9 cellular contexts compared by ENCODE assay signal in the genomic region with DNA sequence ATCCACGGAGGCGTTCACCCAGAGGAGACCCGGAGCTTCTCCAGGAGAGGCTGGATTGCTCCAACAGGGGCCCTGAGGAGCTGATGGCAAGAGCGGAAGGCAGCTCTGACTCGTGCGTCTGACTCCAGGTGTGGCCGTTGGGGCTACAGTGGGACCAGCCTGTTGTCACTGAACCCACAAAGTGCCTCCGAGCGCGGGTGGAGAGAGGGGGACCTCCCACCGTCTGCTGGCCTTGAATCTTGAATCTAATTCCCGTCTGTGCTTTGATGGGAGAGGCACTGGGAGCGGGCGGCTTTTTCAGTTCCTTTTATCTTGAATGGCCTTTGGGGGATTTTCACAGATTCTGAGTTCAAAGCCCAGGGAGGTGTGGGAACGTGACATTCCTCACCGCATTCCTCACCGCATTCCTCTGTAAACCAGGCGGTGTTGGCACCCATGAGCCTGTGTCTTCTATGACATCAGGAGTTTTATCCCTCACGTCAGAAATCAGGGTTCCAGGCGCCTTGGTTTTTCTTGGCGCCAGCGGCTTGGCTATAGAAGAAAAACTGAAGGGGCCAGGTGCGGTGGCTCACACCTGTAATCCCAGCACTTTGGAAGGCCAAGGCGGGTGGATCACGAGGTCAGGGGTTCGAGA. TPM values are rescaled to one million over a fixed set of nuclear protein-coding genes. Genes with fewer than 3 reads are reported as not detected.
A peak's percentile ranks its signal among the peaks of the same experiment; 100 is the strongest.
DNase-seq lines count a peak whose midpoint lies in the region; ATAC-seq, FAIRE-seq and TF ChIP-seq lines count a peak whose summit lies in the region.
"Had no signal": no experiment of that assay in that cellular context is flagged by ENCODE, and none has a peak within 500 bp of the region (broad histone marks: within the 10 kb centered on the region; RNA-seq: fewer than 3 reads in every experiment).

No MANE protein-coding gene starts in this region.

- peak overlapping the region; percentile 90; the same call in 1 of the 2 replicates for H2BK20ac ChIP-seq in H1 (ENCODE audit: low read length)

- peak overlapping the region; percentile 30; the same call in 1 of the 2 replicates for H2AK5ac ChIP-seq in H1 (ENCODE audit: low read depth, low read length)

- H3K27ac ChIP-seq in A549: peak overlapping the region; percentile 98 to 99
- H3K27ac ChIP-seq in HUES64 (ENCODE audit: low read depth, low read length): peak overlapping the region; percentile 63
- no peak overlapping the region; the same call in 1 of the 2 replicates for H3K27ac ChIP-seq in H1 (ENCODE audit: low read depth, low read length)

- peak overlapping the region; percentile 22; the same call in 1 of the 2 replicates for H4K8ac ChIP-seq in H1 (ENCODE audit: extremely low read depth, insufficient read depth, low read length)

- TF ChIP-seq CTCF in A549 (IDR thresholded peaks at IDR 0.05) (no peak), H1 (IDR thresholded peaks at IDR 0.05; ENCODE audit: control extremely low read depth in 1 of 3, insufficient read depth in 1 of 3, low read depth in 1 of 3, low read length in 3 of 3) (no peak)

- TF ChIP-seq RAD21 in A549 (conservative IDR thresholded peaks at IDR 0.05 in 1 of 2, IDR thresholded peaks at IDR 0.05 in 1 of 2) (no peak), H1 (IDR thresholded peaks at IDR 0.05 in 1 of 2, conservative IDR thresholded peaks at IDR 0.05 in 1 of 2; ENCODE audit: low read depth in 2 of 2, low read length in 2 of 2) (no peak)

- H3K9me3 Mint-ChIP-seq in stimulated activated memory B cell treated with anti-CD40 and anti-IgM and Interleukin-4, amounts not matched to agents 10 μg/mL and 1 μg/mL and 100 μg/mL, for 72 hours: no peaks in the 10 kb centered on the region

- 0 out of 2 replicates have a peak overlapping the region, but pooled peaks have one; percentile 80 for H2BK12ac ChIP-seq in H1 (ENCODE audit: low read depth, low read length)

- H3K4me2 ChIP-seq in A549: peak overlapping the region; percentile 75
- H3K4me2 ChIP-seq in H1 (ENCODE audit: insufficient read depth in 1 of 2, low read depth in 2 of 2, low read length in 2 of 2): 0 out of 4 replicates have a peak overlapping the region, but pooled peaks of 1 of the 2 experiments have one; percentile 6

- no peak overlapping the region for H3K9ac ChIP-seq in HUES64 (ENCODE audit: low read depth, low read length)
- H3K9ac ChIP-seq in H1 (replicated peaks in 1 of 4; ENCODE audit: extremely low read depth in 1 of 4, low read depth in 3 of 4, low read length in 3 of 4): no peak overlapping the region

- no peak overlapping the region for H3K23ac ChIP-seq in H1 (ENCODE audit: insufficient read length)

- TF ChIP-seq POLR2A in A549 (IDR thresholded peaks at IDR 0.05; ENCODE audit: low read length) (no peak), H1 (IDR thresholded peaks at IDR 0.05; ENCODE audit: control extremely low read depth in 1 of 2, low read depth in 2 of 2, low read length in 2 of 2) (no peak)

- no peaks in the 10 kb centered on the region for H3K23me2 ChIP-seq in H1 (ENCODE audit: low read depth, low read length)

- H3K18ac ChIP-seq in H1 (ENCODE audit: extremely low read depth, low read length): peak overlapping the region; percentile 38; the same call in 1 of the 2 replicates

- no peak overlapping the region for H3K14ac ChIP-seq in H1 (ENCODE audit: insufficient read length)

- ATAC-seq in A549 (no peak), GM19328 (IDR thresholded peaks at IDR 0.05; ENCODE audit: unreplicated experiment) (no peak), GM18498 (IDR thresholded peaks at IDR 0.05; ENCODE audit: unreplicated experiment) (no peak), left lobe of liver (no peak)
- ATAC-seq in stimulated activated memory B cell treated with anti-CD40 and anti-IgM and Interleukin-4, amounts not matched to agents 10 μg/mL and 1 μg/mL and 100 μg/mL, for 72 hours: no peak

- H3K27ac Mint-ChIP-seq in stimulated activated memory B cell treated with anti-CD40 and anti-IgM and Interleukin-4, amounts not matched to agents 10 μg/mL and 1 μg/mL and 100 μg/mL, for 72 hours: no peak overlapping the region

- CTCF ChIA-PET in A549 (lab: Yijun Ruan, JAX): interaction anchor here (1.2 to 3.2 kb wide), 4 partner anchors 40 to 455 kb away, joined by 4 to 8 read pairs (median 4); no protein-coding TSS in a partner anchor
- CTCF ChIA-PET in H1 (lab: Charles Lee; ENCODE audit: partially characterized antibody): interaction anchor here (1.1 to 2.1 kb wide), 3 partner anchors 14 to 42 kb away, joined by 3 to 6 read pairs (median 5); no protein-coding TSS in a partner anchor

- peaks cover 66% of the 10 kb centered on the region for H3K27me3 Mint-ChIP-seq in stimulated activated memory B cell treated with anti-CD40 and anti-IgM and Interleukin-4, amounts not matched to agents 10 μg/mL and 1 μg/mL and 100 μg/mL, for 72 hours

- 50% methylated on average over 14 of the region's 26 CpGs for WGBS in A549 (ENCODE audit: missing lambda C conversion rate)
- 52% methylated on average over 26 of the region's 26 CpGs for WGBS in HUES64
- WGBS in H1 (ENCODE audit: extremely low coverage in 1 of 2, insufficient coverage in 1 of 2, insufficient read length in 1 of 2, insufficient replicate concordance in 2 of 2, low coverage in 1 of 2, low lambda C conversion rate in 2 of 2, missing lambda C conversion rate in 1 of 2), 2 experiments: 69% methylated on average over 26 of the region's 26 CpGs; no CpG with 5 or more reads in 1 of the 2 experiments

- H3K79me2 ChIP-seq in H1 (ENCODE audit: control insufficient read depth in 1 of 2, insufficient read depth in 2 of 2, low read length in 2 of 2): no peaks in the 10 kb centered on the region

- H2BK15ac ChIP-seq in H1 (ENCODE audit: low read length): no peak overlapping the region

- peak overlapping the region; percentile 96 for H4K91ac ChIP-seq in H1 (replicated peaks; ENCODE audit: insufficient read length, low read length)

- no peak overlapping the region for H3K4ac ChIP-seq in H1 (replicated peaks; ENCODE audit: insufficient read length, low read depth, low read length)

- H4K20me1 ChIP-seq in H1 (replicated peaks in 1 of 2; ENCODE audit: control insufficient read depth in 1 of 2, insufficient read depth in 2 of 2, low read length in 2 of 2): no peaks in the 10 kb centered on the region

- peak; percentile 67 to 73 for DNase-seq in A549 (ENCODE audit: low read depth in 1 of 2, low spot score in 1 of 2)
- DNase-seq in H1 (ENCODE audit: low read depth in 1 of 2, low spot score in 2 of 2): peak in 1 of 2 experiments; percentile 61
- peak; percentile 27 for DNase-seq in myocyte (ENCODE audit: low read depth)
- no peak for DNase-seq in left lobe of liver (ENCODE audit: low spot score)
- DNase-seq: NCI-H510A treated with DMSO at 0.1 percent for 48 hours had no signal

- H3K9me3 ChIP-seq in A549 (no peaks in the 10 kb centered on the region), HUES64 (ENCODE audit: insufficient read depth, low read depth, low read length) (no peaks in the 10 kb centered on the region), H1 (ENCODE audit: insufficient read depth in 2 of 2, low read depth in 1 of 2, low read length in 1 of 2) (no peaks in the 10 kb centered on the region)

- H4K5ac ChIP-seq in H1 (ENCODE audit: insufficient read length, low read depth, low read length): no peak overlapping the region

- TF ChIP-seq EP300 in A549 (IDR thresholded peaks at IDR 0.05) (peak; percentile 26 to 72; a peak in 2 of 5 replicates), H1 (IDR thresholded peaks at IDR 0.05; ENCODE audit: borderline replicate concordance in 1 of 2, low read depth in 2 of 2, low read length in 2 of 2) (no peak)

- no peak overlapping the region for H2BK120ac ChIP-seq in H1 (replicated peaks; ENCODE audit: low read depth, low read length)

- no peak overlapping the region for H2AFZ ChIP-seq in H1 (ENCODE audit: low read length)

- H3K4me1 ChIP-seq in A549 (peaks cover 67% of the 10 kb centered on the region), HUES64 (ENCODE audit: insufficient read depth, low read length) (peaks cover 20% of the 10 kb centered on the region), H1 (replicated peaks in 1 of 4; ENCODE audit: control insufficient read depth in 3 of 4, insufficient read depth in 4 of 4, low read length in 3 of 4) (peaks cover 6 to 26% (median 16%) of the 10 kb centered on the region in 4 experiments)

- no peaks in the 10 kb centered on the region for H3K36me3 ChIP-seq in HUES64 (ENCODE audit: insufficient read depth, low read length)
- H3K36me3 ChIP-seq in H1 (ENCODE audit: control insufficient read depth in 2 of 4, insufficient read depth in 4 of 4, low read length in 3 of 4): no peaks in the 10 kb centered on the region

- FAIRE-seq in A549 (lab: Jason Lieb, UNC) (no peak), H1 (lab: Jason Lieb, UNC) (no peak)

- H3K56ac ChIP-seq in H1 (replicated peaks; ENCODE audit: insufficient read length, low read depth, low read length): no peak overlapping the region

- H3K4me1 Mint-ChIP-seq in stimulated activated memory B cell treated with anti-CD40 and anti-IgM and Interleukin-4, amounts not matched to agents 10 μg/mL and 1 μg/mL and 100 μg/mL, for 72 hours: peaks cover 8% of the 10 kb centered on the region

- H3K27me3 ChIP-seq in HUES64 (ENCODE audit: insufficient read depth, low read length) (no peaks in the 10 kb centered on the region), H1 (replicated peaks in 1 of 4; ENCODE audit: control insufficient read depth in 3 of 4, extremely low read depth in 1 of 4, insufficient read depth in 3 of 4, low read length in 3 of 4) (no peaks in the 10 kb centered on the region; a peak in 3 of 7 replicates)

- H3K36me3 Mint-ChIP-seq in stimulated activated memory B cell treated with anti-CD40 and anti-IgM and Interleukin-4, amounts not matched to agents 10 μg/mL and 1 μg/mL and 100 μg/mL, for 72 hours: no peaks in the 10 kb centered on the region

- peak overlapping the region; percentile 52; the same call in 1 of the 2 replicates for H2BK5ac ChIP-seq in H1 (ENCODE audit: low read depth, low read length)

- no peak overlapping the region for H3K4me3 ChIP-seq in A549
- H3K4me3 ChIP-seq in HUES64 (ENCODE audit: low read length): no peak overlapping the region
- H3K4me3 ChIP-seq in H1 (ENCODE audit: extremely low read depth in 1 of 4, insufficient read depth in 2 of 4, low read depth in 3 of 4, low read length in 4 of 4): no peak overlapping the region

- no peaks in the 10 kb centered on the region for H3K79me1 ChIP-seq in H1 (ENCODE audit: low read depth, low read length)

- POLR2A ChIA-PET in A549 (lab: Yijun Ruan, JAX): no interaction called here
- POLR2A ChIA-PET in H1 (lab: Charles Lee; ENCODE audit: partially characterized antibody): interaction anchor here (0.8 kb wide), 1 partner anchor 46 kb away, joined by 3 read pairs; no protein-coding TSS in a partner anchor

- H3K4me3 Mint-ChIP-seq in stimulated activated memory B cell treated with anti-CD40 and anti-IgM and Interleukin-4, amounts not matched to agents 10 μg/mL and 1 μg/mL and 100 μg/mL, for 72 hours: no peak overlapping the region

RNA-seq across cellular contexts. Expression of gene COL18A1, which starts 39.2 kb away (rescaled TPM):
- polyA plus RNA-seq in A549 (2011; rRNA removed) (17.3 and 19.0 TPM in 2 replicates), A549 (2017; fragmentation: RNase III; extraction: RNeasy Plus Mini Kit Qiagen cat#74134 plus additional on column Dnase treatment) (76.7 to 89.7 TPM (median 88.4 TPM) in 3 replicates), H1 (2011; rRNA removed) (145 and 239 TPM in 2 replicates)
- polyA plus RNA-seq in A549 (2012; cell fraction: cytosol; rRNA removed): 47.3 and 74.4 TPM in 2 replicates
- polyA plus RNA-seq in A549 (2012; cell fraction: nucleus; rRNA removed): 362 and 470 TPM in 2 replicates
- polyA minus RNA-seq in A549 (2011; rRNA and poly(A)+ RNA removed): 8.7 and 14.0 TPM in 2 replicates
- 84.3 TPM for polyA plus RNA-seq in HUES64 (2013, experiment 1 of 2)
- polyA plus RNA-seq in HUES64 (2013, experiment 2 of 2): 87.8 TPM
- total RNA-seq in H1 (2021; fragmentation: NEBNext Ultra II Directional; extraction: Animal tissue kit (Norgen Biotek cat#: 25700)): 201 and 205 TPM in 2 replicates
- 167 TPM for polyA plus RNA-seq in H1 (2011; cell fraction: cytosol; rRNA removed)
- polyA plus RNA-seq in H1 (2011; cell fraction: nucleus; rRNA removed): 627 TPM
- polyA plus RNA-seq in H1 (2012, experiment 1 of 2): 80.5 to 132 TPM (median 130 TPM) in 4 replicates
- 88.9 TPM for polyA plus RNA-seq in H1 (2012, experiment 2 of 2)
- 269 TPM for polyA plus RNA-seq in H1 (2013, experiment 1 of 2)
- polyA plus RNA-seq in H1 (2013, experiment 2 of 2): 226 TPM
- 30.9 and 31.7 TPM in 2 replicates for polyA minus RNA-seq in H1 (2011; rRNA and poly(A)+ RNA removed)
- 90.3 TPM for polyA minus RNA-seq in H1 (2011; cell fraction: cytosol; rRNA and poly(A)+ RNA removed)
- polyA minus RNA-seq in H1 (2011; cell fraction: nucleus; rRNA and poly(A)+ RNA removed): 88.2 TPM
- total RNA-seq in myocyte (187 and 260 TPM in 2 replicates), left lobe of liver (499 TPM)
- 40.5 TPM for polyA plus RNA-seq in myocyte (2012)

Comparison
In these comparisons a context has a peak if more than half of its experiments do, and no peak if none do; other contexts are left out.
1. Of the 18 proteins assayed by ChIP-seq in both H1 and A549: peak only in H1: none; only in A549: EP300; in both: MAX; in neither: 16.